Comparison of ENCODE assay signal across 8 cellular contexts in the genomic region with DNA sequence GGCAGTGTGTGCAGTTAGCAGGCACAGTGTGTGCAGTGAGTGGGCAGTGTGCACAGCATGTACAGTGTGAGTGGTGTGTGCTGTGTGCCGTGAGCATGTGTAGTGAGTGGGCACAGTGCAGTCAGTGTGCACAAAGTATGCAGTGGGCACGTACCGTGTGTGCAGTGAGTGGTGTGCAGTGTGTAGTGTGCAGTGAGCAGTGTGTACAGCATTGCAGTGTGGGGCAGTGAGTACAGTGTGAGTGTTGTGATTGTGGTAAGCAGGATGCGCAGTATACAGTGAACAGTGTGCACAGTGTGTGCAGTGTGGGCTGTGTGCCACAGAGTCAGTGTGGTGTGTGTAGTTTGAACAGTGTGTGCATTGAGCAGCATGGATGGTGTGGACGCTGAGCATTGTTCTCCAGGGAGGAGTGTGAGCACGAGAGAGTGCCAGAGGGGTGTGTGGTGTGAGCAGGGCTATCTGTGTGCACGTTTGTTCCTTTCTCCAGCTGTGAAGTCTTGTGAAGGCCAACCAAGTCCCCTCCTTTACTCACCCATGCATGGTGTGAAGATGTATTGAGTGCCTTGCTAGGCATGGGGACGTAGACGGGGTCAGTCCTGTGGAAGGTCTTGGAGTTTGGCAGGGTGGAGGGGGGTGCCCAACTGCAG. TPM values are rescaled to one million over a fixed set of nuclear protein-coding genes. Genes with fewer than 3 reads are reported as not detected.
A peak's percentile ranks its signal among the peaks of the same experiment; 100 is the strongest.
DNase-seq lines count a peak whose midpoint lies in the region; ATAC-seq and TF ChIP-seq lines count a peak whose summit lies in the region.
"Had no signal": no experiment of that assay in that cellular context is flagged by ENCODE, and none has a peak within 500 bp of the region (broad histone marks: within the 10 kb centered on the region; RNA-seq: fewer than 3 reads in every experiment).

No MANE protein-coding gene starts in this region.

- H2BK5ac ChIP-seq in H9 (ENCODE audit: insufficient read length, low read length): no peak overlapping the region

- H3K18ac ChIP-seq in H9 (ENCODE audit: insufficient read length, low read depth, low read length): no peak overlapping the region

- no peak overlapping the region for H3K27ac Mint-ChIP-seq in H9
- no peak overlapping the region for H3K27ac Mint-ChIP-seq in activated T-helper 1 cell treated with anti-CD3 and anti-CD28 coated beads, Interleukin-12 subunit alpha, Interleukin-12 subunit beta, Interleukin-2, Interleukin-4 antibody, amounts not matched to agents 30 ng/mL and 10 ng/mL and 1 ng/mL, durations not matched to agents 14 hours and 24 hours and 36 hours

- H3K9ac ChIP-seq in H9 (ENCODE audit: extremely low read depth, insufficient read length, low read length): no peak overlapping the region

- H2BK15ac ChIP-seq in H9 (ENCODE audit: low read depth, low read length): no peak overlapping the region

- no peak overlapping the region for H3K56ac ChIP-seq in H9 (ENCODE audit: insufficient read length, low read depth, low read length)

- H4K5ac ChIP-seq in H9 (ENCODE audit: insufficient read length, low read depth, low read length): no peak overlapping the region

- no peak overlapping the region for H2BK120ac ChIP-seq in H9 (ENCODE audit: low read depth, low read length, poor library complexity, severe bottlenecking)

- H2BK20ac ChIP-seq in H9 (ENCODE audit: low read depth, low read length, poor library complexity, severe bottlenecking): no peak overlapping the region

- H3K4me1 ChIP-seq in H9 (ENCODE audit: insufficient read depth, low read length) (no peaks in the 10 kb centered on the region; the same call in 1 of the 2 replicates), gastroesophageal sphincter (peaks cover 0 to 20% (median 8%) of the 10 kb centered on the region in 3 donors)

- H3K27ac ChIP-seq in H9 (ENCODE audit: insufficient read length, low read depth, low read length) (no peak overlapping the region), skin epidermis (peak overlapping the region in 3 of 21 experiments; percentile 2 to 54 (median 20)), gastroesophageal sphincter (no peak overlapping the region)

- no peaks in the 10 kb centered on the region for H3K9me3 ChIP-seq in H9 (ENCODE audit: control insufficient read depth, low read depth, low read length)
- no peaks in the 10 kb centered on the region for H3K9me3 ChIP-seq in gastroesophageal sphincter

- H3K4me1 Mint-ChIP-seq in H9: peaks cover 16 to 32% of the 10 kb centered on the region in 2 experiments
- peaks cover 5% of the 10 kb centered on the region for H3K4me1 Mint-ChIP-seq in activated T-helper 1 cell treated with anti-CD3 and anti-CD28 coated beads, Interleukin-12 subunit alpha, Interleukin-12 subunit beta, Interleukin-2, Interleukin-4 antibody, amounts not matched to agents 30 ng/mL and 10 ng/mL and 1 ng/mL, durations not matched to agents 14 hours and 24 hours and 36 hours (ENCODE audit: low read depth)

- 0 out of 5 replicates have a peak, but pooled peaks cover 0 to 2% of the 10 kb centered on the region in 2 experiments for H3K9me3 Mint-ChIP-seq in H9
- no peaks in the 10 kb centered on the region for H3K9me3 Mint-ChIP-seq in activated T-helper 1 cell treated with anti-CD3 and anti-CD28 coated beads, Interleukin-12 subunit alpha, Interleukin-12 subunit beta, Interleukin-2, Interleukin-4 antibody, amounts not matched to agents 30 ng/mL and 10 ng/mL and 1 ng/mL, durations not matched to agents 14 hours and 24 hours and 36 hours

- peaks cover 3 to 12% (median 9%) of the 10 kb centered on the region in 3 experiments; a peak in 5 of 7 replicates for H3K36me3 Mint-ChIP-seq in H9 (ENCODE audit: insufficient read depth in 1 of 3, low read depth in 3 of 3)
- H3K36me3 Mint-ChIP-seq in activated T-helper 1 cell treated with anti-CD3 and anti-CD28 coated beads, Interleukin-12 subunit alpha, Interleukin-12 subunit beta, Interleukin-2, Interleukin-4 antibody, amounts not matched to agents 30 ng/mL and 10 ng/mL and 1 ng/mL, durations not matched to agents 14 hours and 24 hours and 36 hours (ENCODE audit: low read depth): no peaks in the 10 kb centered on the region

- H3K79me2 ChIP-seq in H9 (ENCODE audit: insufficient read depth, low read length): no peaks in the 10 kb centered on the region

- no peak for DNase-seq in H9
- DNase-seq in activated T-helper 1 cell treated with anti-CD3 and anti-CD28 coated beads, Interleukin-12 subunit alpha, Interleukin-12 subunit beta, Interleukin-2, Interleukin-4 antibody, amounts not matched to agents 30 ng/mL and 10 ng/mL and 1 ng/mL, durations not matched to agents 14 hours and 24 hours and 36 hours (ENCODE audit: low spot score): no peak
- DNase-seq in iPS-NIHi7 (ENCODE audit: extremely low spot score): peak; percentile 4
- DNase-seq in amniotic stem cell (lab: John Stamatoyannopoulos, UW): no peak

- no peak for TF ChIP-seq POLR2A in gastroesophageal sphincter (IDR thresholded peaks at IDR 0.05)

- H2AFZ ChIP-seq in H9 (ENCODE audit: low read length): no peak overlapping the region

- H3K4me3 ChIP-seq in skin epidermis (peak overlapping the region in 6 of 7 experiments; percentile 31 to 50 (median 40)), gastroesophageal sphincter (peak overlapping the region in 1 of 2 donors; percentile 48)

- no peak overlapping the region for H2AK5ac ChIP-seq in H9 (ENCODE audit: insufficient read length, low read length)

- H3K27me3 Mint-ChIP-seq in H9 (ENCODE audit: low read depth): peaks cover 51% of the 10 kb centered on the region
- H3K27me3 Mint-ChIP-seq in activated T-helper 1 cell treated with anti-CD3 and anti-CD28 coated beads, Interleukin-12 subunit alpha, Interleukin-12 subunit beta, Interleukin-2, Interleukin-4 antibody, amounts not matched to agents 30 ng/mL and 10 ng/mL and 1 ng/mL, durations not matched to agents 14 hours and 24 hours and 36 hours (ENCODE audit: insufficient read depth): peaks cover 37% of the 10 kb centered on the region

- WGBS in H9 (ENCODE audit: extremely low coverage, insufficient read length, low lambda C conversion rate): no CpG with 5 or more reads among the region's 9 CpGs
- 61 to 63% methylated on average over 6 of the region's 9 CpGs for WGBS in gastroesophageal sphincter (ENCODE audit: low coverage in 1 of 2), 2 donors

- no peak overlapping the region for H3T11ph ChIP-seq in H9 (ENCODE audit: low read length)

- no peak for TF ChIP-seq EP300 in gastroesophageal sphincter (IDR thresholded peaks at IDR 0.05)

- H3K36me3 ChIP-seq in gastroesophageal sphincter: no peaks in the 10 kb centered on the region

- ATAC-seq in HG02981 (IDR thresholded peaks at IDR 0.05; ENCODE audit: unreplicated experiment): no peak
- no peak for ATAC-seq in gastroesophageal sphincter

- H2BK12ac ChIP-seq in H9 (ENCODE audit: insufficient read length, low read depth, low read length): no peak overlapping the region

- peak overlapping the region; percentile 68 to 77 for H3K4me3 Mint-ChIP-seq in H9
- H3K4me3 Mint-ChIP-seq in activated T-helper 1 cell treated with anti-CD3 and anti-CD28 coated beads, Interleukin-12 subunit alpha, Interleukin-12 subunit beta, Interleukin-2, Interleukin-4 antibody, amounts not matched to agents 30 ng/mL and 10 ng/mL and 1 ng/mL, durations not matched to agents 14 hours and 24 hours and 36 hours: peak overlapping the region; percentile 49

- H4K91ac ChIP-seq in H9 (ENCODE audit: insufficient read length, low read depth, low read length): no peak overlapping the region

- peaks cover 8% of the 10 kb centered on the region for H3K23me2 ChIP-seq in H9 (ENCODE audit: insufficient read length, low read depth, low read length, poor library complexity, severe bottlenecking)

- H3K79me1 ChIP-seq in H9 (ENCODE audit: insufficient read depth, low read depth, low read length, poor library complexity, severe bottlenecking): no peaks in the 10 kb centered on the region

- H3K23ac ChIP-seq in H9 (ENCODE audit: insufficient read length, low read depth, low read length): peak overlapping the region; percentile 2

- no peaks in the 10 kb centered on the region for H4K20me1 ChIP-seq in H9 (ENCODE audit: control insufficient read depth, insufficient read depth, insufficient read length)

- peaks cover 6% of the 10 kb centered on the region; the same call in 1 of the 2 replicates for H3K27me3 ChIP-seq in H9 (ENCODE audit: insufficient read depth, low read length)
- peaks cover 63% of the 10 kb centered on the region for H3K27me3 ChIP-seq in gastroesophageal sphincter

- no peak for TF ChIP-seq CTCF in H9 (conservative IDR thresholded peaks at IDR 0.05)
- no peak for TF ChIP-seq CTCF in gastroesophageal sphincter (IDR thresholded peaks at IDR 0.05)

- intact Hi-C loops in activated T-helper 1 cell treated with anti-CD3 and anti-CD28 coated beads, Interleukin-12 subunit alpha, Interleukin-12 subunit beta, Interleukin-2, Interleukin-4 antibody, amounts not matched to agents 30 ng/mL and 10 ng/mL and 1 ng/mL, durations not matched to agents 14 hours and 24 hours and 36 hours (cut with micrococcal nuclease): no loop called here

- no peak overlapping the region for H4K8ac ChIP-seq in H9 (replicated peaks; ENCODE audit: insufficient read length, low read depth, low read length)

- H3K4me2 ChIP-seq in H9 (ENCODE audit: insufficient read depth, insufficient read length, low read length): peak overlapping the region; percentile 33

- no peak overlapping the region for H3K4ac ChIP-seq in H9 (ENCODE audit: low read depth, low read length)

- H3K14ac ChIP-seq in H9 (ENCODE audit: insufficient read depth, low read length): no peak overlapping the region

RNA-seq across cellular contexts. Expression of gene SHANK3, which starts 3.1 kb away (rescaled TPM):
- total RNA-seq in H9 (2021) (8.4 and 8.7 TPM in 2 replicates), gastroesophageal sphincter (10 to 100 TPM in 2 of 4 donors, 1 to 10 TPM in 2; 5.9 to 20.5 (median 13.0) TPM)
- 0.05 and 0.10 TPM in 2 replicates for total RNA-seq in activated T-helper 1 cell treated with anti-CD3 and anti-CD28 coated beads, Interleukin-12 subunit alpha, Interleukin-12 subunit beta, Interleukin-2, Interleukin-4 antibody, amounts not matched to agents 30 ng/mL and 10 ng/mL and 1 ng/mL, durations not matched to agents 14 hours and 24 hours and 36 hours
- total RNA-seq: HT-29 had no signal

RNA-seq across cellular contexts. Expression of gene ARSA, which starts 47.7 kb away (rescaled TPM):
- 10.3 and 11.0 TPM in 2 replicates for total RNA-seq in H9 (2021)
- total RNA-seq in activated T-helper 1 cell treated with anti-CD3 and anti-CD28 coated beads, Interleukin-12 subunit alpha, Interleukin-12 subunit beta, Interleukin-2, Interleukin-4 antibody, amounts not matched to agents 30 ng/mL and 10 ng/mL and 1 ng/mL, durations not matched to agents 14 hours and 24 hours and 36 hours: 26.2 and 27.3 TPM in 2 replicates
- 10 to 100 TPM; 19.5 to 40.0 (median 21.0) TPM for total RNA-seq in gastroesophageal sphincter
